ENCODE assay signal across 1 cellular context in the genomic region with DNA sequence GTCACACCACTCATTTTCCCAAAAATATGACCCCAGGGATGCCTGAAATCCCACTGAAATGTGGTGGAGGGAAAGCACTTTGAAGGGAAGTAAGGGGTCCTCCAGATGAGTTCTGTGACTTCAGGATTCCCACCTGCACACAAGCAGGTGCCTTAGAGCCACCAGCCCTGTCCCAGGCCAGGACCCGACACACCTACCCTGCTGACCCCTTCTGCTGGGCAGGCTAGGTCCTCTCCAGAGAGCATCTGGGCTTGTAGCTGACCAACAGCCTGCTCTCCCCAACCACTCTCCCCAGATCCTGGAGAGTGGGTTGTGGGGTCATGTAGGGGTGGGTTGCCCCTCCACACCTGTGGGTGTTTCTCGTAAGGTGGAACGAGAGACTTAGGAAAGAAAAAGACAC.
TF ChIP-seq lines count a peak whose summit lies in the region.

No MANE protein-coding gene starts in this region.

TF ChIP-seq in A549, 52 proteins besides CTCF, POLR2A, EP300 and RAD21 (continued from another document):
- no peak for TF ChIP-seq POLR2AphosphoS2 (conservative IDR thresholded peaks at IDR 0.05; ENCODE audit: low read length)
- TF ChIP-seq, protein P1, sequence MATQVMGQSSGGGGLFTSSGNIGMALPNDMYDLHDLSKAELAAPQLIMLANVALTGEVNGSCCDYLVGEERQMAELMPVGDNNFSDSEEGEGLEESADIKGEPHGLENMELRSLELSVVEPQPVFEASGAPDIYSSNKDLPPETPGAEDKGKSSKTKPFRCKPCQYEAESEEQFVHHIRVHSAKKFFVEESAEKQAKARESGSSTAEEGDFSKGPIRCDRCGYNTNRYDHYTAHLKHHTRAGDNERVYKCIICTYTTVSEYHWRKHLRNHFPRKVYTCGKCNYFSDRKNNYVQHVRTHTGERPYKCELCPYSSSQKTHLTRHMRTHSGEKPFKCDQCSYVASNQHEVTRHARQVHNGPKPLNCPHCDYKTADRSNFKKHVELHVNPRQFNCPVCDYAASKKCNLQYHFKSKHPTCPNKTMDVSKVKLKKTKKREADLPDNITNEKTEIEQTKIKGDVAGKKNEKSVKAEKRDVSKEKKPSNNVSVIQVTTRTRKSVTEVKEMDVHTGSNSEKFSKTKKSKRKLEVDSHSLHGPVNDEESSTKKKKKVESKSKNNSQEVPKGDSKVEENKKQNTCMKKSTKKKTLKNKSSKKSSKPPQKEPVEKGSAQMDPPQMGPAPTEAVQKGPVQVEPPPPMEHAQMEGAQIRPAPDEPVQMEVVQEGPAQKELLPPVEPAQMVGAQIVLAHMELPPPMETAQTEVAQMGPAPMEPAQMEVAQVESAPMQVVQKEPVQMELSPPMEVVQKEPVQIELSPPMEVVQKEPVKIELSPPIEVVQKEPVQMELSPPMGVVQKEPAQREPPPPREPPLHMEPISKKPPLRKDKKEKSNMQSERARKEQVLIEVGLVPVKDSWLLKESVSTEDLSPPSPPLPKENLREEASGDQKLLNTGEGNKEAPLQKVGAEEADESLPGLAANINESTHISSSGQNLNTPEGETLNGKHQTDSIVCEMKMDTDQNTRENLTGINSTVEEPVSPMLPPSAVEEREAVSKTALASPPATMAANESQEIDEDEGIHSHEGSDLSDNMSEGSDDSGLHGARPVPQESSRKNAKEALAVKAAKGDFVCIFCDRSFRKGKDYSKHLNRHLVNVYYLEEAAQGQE (IDR thresholded peaks at IDR 0.05) = no peak
